Comparison of ENCODE assay signal across 10 cellular contexts in genomic region chr2:173090291-173090877, GRCh38. TPM values are rescaled to one million over a fixed set of nuclear protein-coding genes. Genes with fewer than 3 reads are reported as not detected.
DNase-seq lines count a peak whose midpoint lies in the region; ATAC-seq lines count a peak whose summit lies in the region.
"Had no signal": no experiment of that assay in that cellular context is flagged by ENCODE, and none has a peak within 500 bp of the region (broad histone marks: within the 10 kb centered on the region; RNA-seq: fewer than 3 reads in every experiment).

No MANE protein-coding gene starts in this region.

- peak overlapping the region; percentile 71 for H3K27ac ChIP-seq in muscle layer of colon (ENCODE audit: low read depth, low read length)
- H3K27ac ChIP-seq: 22Rv1 had no signal

- peaks cover 54% of the 10 kb centered on the region for H3K4me1 ChIP-seq in muscle layer of colon (ENCODE audit: insufficient read depth, low read length)

- DNase-seq in DMS79 treated with DMSO at 0.1 percent for 48 hours (lab: John Stamatoyannopoulos, UW) (peak; percentile 47), DMS79 (lab: John Stamatoyannopoulos, UW) (no peak), fibroblast of peridontal ligament (ENCODE audit: extremely low read depth) (peak; percentile 85), posterior cingulate gyrus (no peak), retina (no peak), ureter (ENCODE audit: low spot score) (no peak)
- DNase-seq: activated CD8-positive, alpha-beta memory T cell treated with anti-CD3 and anti-CD28 coated beads for 24 hours had no signal

- intact Hi-C loops in posterior cingulate gyrus (cut with DNase I): no loop called here

- no peak for ATAC-seq in HG03460 (IDR thresholded peaks at IDR 0.05; ENCODE audit: unreplicated experiment)

- peak overlapping the region in 1 of 2 donors; percentile 30 for H3K4me3 ChIP-seq in muscle layer of colon (ENCODE audit: low read depth in 1 of 2, low read length in 2 of 2)

- H3K9me3 ChIP-seq in muscle layer of colon (ENCODE audit: low read length): no peaks in the 10 kb centered on the region

- no peaks in the 10 kb centered on the region for H3K27me3 ChIP-seq in muscle layer of colon (ENCODE audit: control insufficient read depth in 1 of 2, insufficient read depth in 2 of 2, low read length in 2 of 2)

- H3K36me3 ChIP-seq in muscle layer of colon (ENCODE audit: insufficient read depth, low read length): peaks cover 7% of the 10 kb centered on the region

- H3K9ac ChIP-seq in muscle layer of colon (ENCODE audit: low read length): peak overlapping the region; percentile 29

RNA-seq across cellular contexts. Expression of gene MAP3K20, which starts 14.7 kb away (rescaled TPM):
- total RNA-seq in ureter: 77.6 TPM

Comparison
In these comparisons a context has a peak if more than half of its experiments do, and no peak if none do; other contexts are left out.
1. DNase-seq: peak in DMS79 treated with DMSO at 0.1 percent for 48 hours (single experiment) and fibroblast of peridontal ligament (single experiment); none in DMS79 (single experiment), posterior cingulate gyrus (0 of 10), retina (single experiment) and ureter (single experiment).